ENCODE assay signal across 8 cellular contexts in the genomic region with DNA sequence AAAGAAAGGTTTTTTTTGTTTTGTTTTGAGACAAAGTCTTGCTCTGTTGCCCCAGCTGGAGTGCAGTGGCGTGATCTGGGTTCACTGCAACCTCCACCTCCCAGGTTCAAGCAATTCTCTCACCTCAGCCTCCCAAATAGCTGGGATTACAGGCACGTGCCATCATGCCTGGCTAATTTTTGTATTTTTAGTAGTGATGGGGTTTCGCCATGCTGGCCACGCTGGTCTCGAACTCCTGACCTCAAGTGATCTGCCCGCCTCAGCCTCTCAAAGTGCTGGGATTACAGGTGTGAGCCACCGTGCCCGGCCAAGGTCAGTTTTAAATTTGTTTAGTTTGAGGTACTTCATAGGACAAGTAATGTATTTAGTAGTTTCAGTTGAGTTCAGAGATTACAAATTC. TPM values are rescaled to one million over a fixed set of nuclear protein-coding genes. Genes with fewer than 3 reads are reported as not detected.
DNase-seq lines count a peak whose midpoint lies in the region; ATAC-seq and TF ChIP-seq lines count a peak whose summit lies in the region.
"Not testable (repeated sequence)": the region's sequence is repeated elsewhere in the genome, so short reads cannot be mapped to it uniquely, and the experiment has no call there.

No MANE protein-coding gene starts in this region.

- not testable (repeated sequence) for H3K9ac ChIP-seq in endodermal cell (ENCODE audit: extremely low read depth, low read length, poor library complexity, severe bottlenecking)

- peak overlapping the region in 2 of 4 donors; percentile 49 to 81 for H3K4me3 Mint-ChIP-seq in IgD-negative memory B cell
- peak overlapping the region; percentile 17 for H3K4me3 Mint-ChIP-seq in activated B cell treated with CpG ODN at 0.5 μM for 24 hours
- H3K4me3 Mint-ChIP-seq in activated naive CD4-positive, alpha-beta T cell treated with anti-CD3 and anti-CD28 coated beads, Interleukin-2, amount 50 U/mL, for 24 hours = peak overlapping the region; percentile 19
- H3K4me3 Mint-ChIP-seq in endodermal cell; stimulated activated naive CD8-positive, alpha-beta T cell treated with anti-CD3 and anti-CD28 coated beads, Interleukin-15, Interleukin-2, amounts not matched to agents 100 ng/mL and 50 ng/mL, for 24 hours: not testable (repeated sequence)
- H3K4me3 Mint-ChIP-seq in nephron = peak overlapping the region in 1 of 3 experiments; percentile 34

- not testable (repeated sequence) for H3K4me3 ChIP-seq in ACC112 (ENCODE audit: low read depth, low read length); endodermal cell (ENCODE audit: low read length); hepatocyte

- H3K79me2 ChIP-seq in ACC112 (ENCODE audit: control insufficient read depth, insufficient read depth, low read length, unreplicated experiment) (peaks cover 98% of the 10 kb centered on the region), hepatocyte (peaks cover 33% of the 10 kb centered on the region)

- WGBS in endodermal cell (ENCODE audit: insufficient coverage in 1 of 2, insufficient read length in 1 of 2), 2 experiments = 95% methylated on average over 5 to 8 of the region's 8 CpGs
- WGBS in hepatocyte (ENCODE audit: low lambda C conversion rate, missing lambda C conversion rate) = 86% methylated on average over 8 of the region's 8 CpGs

- H3K27me3 Mint-ChIP-seq in IgD-negative memory B cell; activated B cell treated with CpG ODN at 0.5 μM for 24 hours; activated naive CD4-positive, alpha-beta T cell treated with anti-CD3 and anti-CD28 coated beads, Interleukin-2, amount 50 U/mL, for 24 hours; endodermal cell (ENCODE audit: insufficient read depth); nephron (ENCODE audit: low read depth); stimulated activated naive CD8-positive, alpha-beta T cell treated with anti-CD3 and anti-CD28 coated beads, Interleukin-15, Interleukin-2, amounts not matched to agents 100 ng/mL and 50 ng/mL, for 24 hours: not testable (repeated sequence)

- not testable (repeated sequence) for H3K9me2 ChIP-seq in hepatocyte (replicated peaks; ENCODE audit: insufficient read depth)

- H3K36me3 ChIP-seq in ACC112 (ENCODE audit: insufficient read depth, low read length) = peaks cover 13% of the 10 kb centered on the region; the same call in 1 of the 2 replicates
- peaks cover 64% of the 10 kb centered on the region for H3K36me3 ChIP-seq in endodermal cell (ENCODE audit: control insufficient read depth, insufficient read depth, low read length)
- not testable (repeated sequence) for H3K36me3 ChIP-seq in hepatocyte (replicated peaks; ENCODE audit: insufficient read depth, low read depth)

- peak overlapping the region; percentile 83; the same call in 1 of the 2 replicates for H3K27ac ChIP-seq in ACC112 (ENCODE audit: low read depth, low read length)
- H3K27ac ChIP-seq in endodermal cell (ENCODE audit: low read depth, low read length) = not testable (repeated sequence)
- H3K27ac ChIP-seq in hepatocyte = peak overlapping the region; percentile 71

- H4K20me1 ChIP-seq in hepatocyte (ENCODE audit: insufficient read depth, poor library complexity, severe bottlenecking) = not testable (repeated sequence)

- not testable (repeated sequence) for TF ChIP-seq CTCF in activated B cell treated with CpG ODN at 0.5 μM for 24 hours (IDR thresholded peaks at IDR 0.05); endodermal cell (conservative IDR thresholded peaks at IDR 0.05); hepatocyte (IDR thresholded peaks at IDR 0.05; ENCODE audit: poor library complexity); nephron (IDR thresholded peaks at IDR 0.05; ENCODE audit: unreplicated experiment in 3 of 3)

- H3K27ac Mint-ChIP-seq in IgD-negative memory B cell (peak overlapping the region; percentile 42 to 80 (median 77)), activated B cell treated with CpG ODN at 0.5 μM for 24 hours (peak overlapping the region; percentile 70), endodermal cell (peak overlapping the region; percentile 52), nephron (peak overlapping the region in 2 of 3 experiments; percentile 47 to 54)
- H3K27ac Mint-ChIP-seq in activated naive CD4-positive, alpha-beta T cell treated with anti-CD3 and anti-CD28 coated beads, Interleukin-2, amount 50 U/mL, for 24 hours = peak overlapping the region; percentile 42
- peak overlapping the region; percentile 14 for H3K27ac Mint-ChIP-seq in stimulated activated naive CD8-positive, alpha-beta T cell treated with anti-CD3 and anti-CD28 coated beads, Interleukin-15, Interleukin-2, amounts not matched to agents 100 ng/mL and 50 ng/mL, for 24 hours

- not testable (repeated sequence) for H2AFZ ChIP-seq in ACC112 (ENCODE audit: low read length, unreplicated experiment); hepatocyte

- H3K36me3 Mint-ChIP-seq in IgD-negative memory B cell; activated naive CD4-positive, alpha-beta T cell treated with anti-CD3 and anti-CD28 coated beads, Interleukin-2, amount 50 U/mL, for 24 hours: not testable (repeated sequence)
- H3K36me3 Mint-ChIP-seq in activated B cell treated with CpG ODN at 0.5 μM for 24 hours (ENCODE audit: low read depth) (peaks cover 70% of the 10 kb centered on the region), endodermal cell (ENCODE audit: low read depth) (peaks cover 49% of the 10 kb centered on the region), nephron (ENCODE audit: low read depth) (peaks cover 39% of the 10 kb centered on the region)
- H3K36me3 Mint-ChIP-seq in stimulated activated naive CD8-positive, alpha-beta T cell treated with anti-CD3 and anti-CD28 coated beads, Interleukin-15, Interleukin-2, amounts not matched to agents 100 ng/mL and 50 ng/mL, for 24 hours (ENCODE audit: low read depth) = peaks cover 67% of the 10 kb centered on the region

- H3K4me1 Mint-ChIP-seq in IgD-negative memory B cell (peaks cover 60 to 72% (median 69%) of the 10 kb centered on the region in 3 donors), activated B cell treated with CpG ODN at 0.5 μM for 24 hours (peaks cover 90% of the 10 kb centered on the region), endodermal cell (peaks cover 34% of the 10 kb centered on the region), nephron (peaks cover 63% of the 10 kb centered on the region)
- H3K4me1 Mint-ChIP-seq in activated naive CD4-positive, alpha-beta T cell treated with anti-CD3 and anti-CD28 coated beads, Interleukin-2, amount 50 U/mL, for 24 hours = peaks cover 91% of the 10 kb centered on the region
- peaks cover 95% of the 10 kb centered on the region for H3K4me1 Mint-ChIP-seq in stimulated activated naive CD8-positive, alpha-beta T cell treated with anti-CD3 and anti-CD28 coated beads, Interleukin-15, Interleukin-2, amounts not matched to agents 100 ng/mL and 50 ng/mL, for 24 hours (ENCODE audit: low read depth)

- H3K27me3 ChIP-seq in ACC112 (ENCODE audit: insufficient read depth, low read length); endodermal cell (ENCODE audit: control insufficient read depth, insufficient read depth, low read length, poor library complexity, severe bottlenecking); hepatocyte: not testable (repeated sequence)

- peak overlapping the region; percentile 77 for H3K4me2 ChIP-seq in hepatocyte

- ATAC-seq in activated B cell treated with CpG ODN at 0.5 μM for 24 hours (ENCODE audit: low read depth) = not testable (repeated sequence)

- POLR2A ChIA-PET in activated B cell treated with CpG ODN at 0.5 μM for 24 hours (lab: Charles Lee) = interaction anchor here (14.0 kb wide), 1 partner anchor 19 kb away, joined by 545 read pairs; no protein-coding TSS in a partner anchor

- H3K4me1 ChIP-seq in ACC112 (ENCODE audit: control insufficient read depth, insufficient read depth, low read length, unreplicated experiment) (peaks cover 68% of the 10 kb centered on the region), hepatocyte (ENCODE audit: insufficient read depth) (peaks cover 56% of the 10 kb centered on the region)
- H3K4me1 ChIP-seq in endodermal cell (ENCODE audit: control insufficient read depth, insufficient read depth, low read length) = not testable (repeated sequence)

- DNase-seq in activated B cell treated with CpG ODN at 0.5 μM for 24 hours; endodermal cell; hepatocyte (ENCODE audit: low spot score): not testable (repeated sequence)

- H3K9me3 Mint-ChIP-seq in IgD-negative memory B cell; activated B cell treated with CpG ODN at 0.5 μM for 24 hours; activated naive CD4-positive, alpha-beta T cell treated with anti-CD3 and anti-CD28 coated beads, Interleukin-2, amount 50 U/mL, for 24 hours; endodermal cell; nephron; stimulated activated naive CD8-positive, alpha-beta T cell treated with anti-CD3 and anti-CD28 coated beads, Interleukin-15, Interleukin-2, amounts not matched to agents 100 ng/mL and 50 ng/mL, for 24 hours: not testable (repeated sequence)

- intact Hi-C loops in activated B cell treated with CpG ODN at 0.5 μM for 24 hours (cut with micrococcal nuclease) = not testable (repeated sequence)

- not testable (repeated sequence) for H3K9me3 ChIP-seq in endodermal cell (ENCODE audit: control insufficient read depth, low read length); hepatocyte (ENCODE audit: low read depth)

- CTCF ChIA-PET in activated B cell treated with CpG ODN at 0.5 μM for 24 hours (lab: Charles Lee) = interaction anchor here (8.4 kb wide), 1 partner anchor 22 kb away, joined by 67 read pairs; no protein-coding TSS in a partner anchor

RNA-seq across cellular contexts. Expression of a gene that starts 9.0 kb away (rescaled TPM):
- polyA plus RNA-seq in IgD-negative memory B cell (239 TPM), hepatocyte (70.8 and 80.7 TPM in 2 replicates)
- total RNA-seq in activated B cell treated with CpG ODN at 0.5 μM for 24 hours (164 and 183 TPM in 2 replicates), endodermal cell (10 to 100 TPM; 65.7 to 70.4 TPM), hepatocyte (65.8 and 69.7 TPM in 2 replicates)
- polyA plus RNA-seq in endodermal cell (2013, experiment 1 of 2) = 73.3 TPM
- 71.3 TPM for polyA plus RNA-seq in endodermal cell (2013, experiment 2 of 2)

Comparison
In these comparisons a context has a peak if more than half of its experiments do, and no peak if none do; other contexts are left out.
1. H3K27ac Mint-ChIP-seq: peak in every context shown above with its lines; median percentile 77 in IgD-negative memory B cell; 70 in activated B cell treated with CpG ODN at 0.5 μM for 24 hours; 52 in endodermal cell; 50 in nephron; 42 in activated naive CD4-positive, alpha-beta T cell treated with anti-CD3 and anti-CD28 coated beads, Interleukin-2, amount 50 U/mL, for 24 hours; 14 in stimulated activated naive CD8-positive, alpha-beta T cell treated with anti-CD3 and anti-CD28 coated beads, Interleukin-15, Interleukin-2, amounts not matched to agents 100 ng/mL and 50 ng/mL, for 24 hours.